In the genomic region with DNA sequence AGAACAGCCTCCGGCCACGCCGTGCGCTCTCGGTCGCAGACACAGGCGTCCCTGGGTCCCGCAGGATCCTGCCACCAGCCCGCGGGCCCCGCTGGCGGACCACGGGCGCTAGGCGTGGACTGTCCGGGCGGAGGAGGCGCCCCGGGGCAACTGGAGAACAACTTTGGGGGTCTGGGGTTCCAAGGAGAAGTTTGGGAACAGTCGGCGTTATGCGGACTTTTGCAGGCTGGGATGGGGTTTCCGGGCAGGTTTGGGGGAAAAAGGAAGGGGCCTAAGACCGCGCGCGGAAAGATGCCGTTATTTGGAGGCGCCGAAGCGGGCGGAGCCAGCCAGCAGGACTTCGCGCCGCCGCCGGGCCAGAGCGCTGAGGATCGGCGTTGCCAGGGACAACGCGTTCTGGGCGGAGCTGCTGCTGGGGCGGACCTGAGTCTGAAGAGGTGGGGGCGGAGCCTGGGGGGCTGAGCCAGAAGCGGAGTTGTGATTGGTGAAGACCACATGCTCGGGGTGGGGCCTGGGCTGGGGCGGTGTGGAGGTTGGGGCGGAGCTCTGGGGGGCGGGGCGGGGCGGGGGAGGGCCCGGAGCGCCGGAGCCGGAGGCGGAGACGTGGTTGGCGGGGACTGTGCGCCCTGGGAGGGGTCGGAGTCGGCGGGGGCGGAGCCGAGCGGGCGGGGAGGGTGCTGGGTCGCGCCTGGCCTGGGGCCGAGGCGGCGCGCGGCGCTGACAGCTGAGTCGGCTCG, we compare ENCODE assay signal across 1 cellular context.
A peak's percentile ranks its signal among the peaks of the same experiment; 100 is the strongest.
TF ChIP-seq lines count a peak whose summit lies in the region.

TSS of gene CYP46A1 (plus strand) at position 680 of the 737 bp plus-strand sequence. CDS start 120 bp downstream, outside the sequence.

TF ChIP-seq in H1, 55 proteins besides CTCF, POLR2A, EP300 and RAD21:
- no peak for TF ChIP-seq USF2 (IDR thresholded peaks at IDR 0.05; ENCODE audit: low read length)
- TF ChIP-seq PHF8 (conservative IDR thresholded peaks at IDR 0.05; ENCODE audit: low read depth, low read length) = peak; percentile 55
- TF ChIP-seq SIN3A (conservative IDR thresholded peaks at IDR 0.05 in 1 of 2, IDR thresholded peaks at IDR 0.05 in 1 of 2; ENCODE audit: low read depth in 1 of 2, low read length in 2 of 2) = peak; percentile 57 to 61; a peak in 1 of 4 replicates
- peak; percentile 46 for TF ChIP-seq TAF7 (optimal IDR thresholded peaks at IDR 0.05; ENCODE audit: borderline replicate concordance, low read depth, low read length)
- peak; percentile 67 for TF ChIP-seq KDM5A (IDR thresholded peaks at IDR 0.05; ENCODE audit: low read length)
- peak; percentile 96 for TF ChIP-seq KDM4A (IDR thresholded peaks at IDR 0.05; ENCODE audit: low read depth, low read length, severe bottlenecking)
- TF ChIP-seq HDAC2 (IDR thresholded peaks at IDR 0.05; ENCODE audit: borderline replicate concordance in 1 of 2, low read depth in 2 of 2, low read length in 2 of 2) = 0 out of 4 replicates have a peak, but pooled peaks of 1 of the 2 experiments have one; percentile 18
- TF ChIP-seq CHD2 (IDR thresholded peaks at IDR 0.05; ENCODE audit: low read length) = 0 out of 2 replicates have a peak, but pooled peaks have one; percentile 15
- TF ChIP-seq EGR1 (IDR thresholded peaks at IDR 0.05; ENCODE audit: borderline replicate concordance, low read depth, low read length) = 0 out of 2 replicates have a peak, but pooled peaks have one; percentile 5
- TF ChIP-seq TEAD4 (IDR thresholded peaks at IDR 0.05; ENCODE audit: low read depth, low read length) = no peak
- TF ChIP-seq YY1 (IDR thresholded peaks at IDR 0.05; ENCODE audit: low read depth, low read length) = no peak
- no peak for TF ChIP-seq CTBP2 (IDR thresholded peaks at IDR 0.05; ENCODE audit: borderline replicate concordance, insufficient read depth, insufficient read length, low read length)
- TF ChIP-seq SP1 (IDR thresholded peaks at IDR 0.05; ENCODE audit: low read depth, low read length) = peak; percentile 68; the same call in 1 of the 2 replicates
- peak; percentile 97 for TF ChIP-seq CREB1 (IDR thresholded peaks at IDR 0.05)
- TF ChIP-seq, protein P1, sequence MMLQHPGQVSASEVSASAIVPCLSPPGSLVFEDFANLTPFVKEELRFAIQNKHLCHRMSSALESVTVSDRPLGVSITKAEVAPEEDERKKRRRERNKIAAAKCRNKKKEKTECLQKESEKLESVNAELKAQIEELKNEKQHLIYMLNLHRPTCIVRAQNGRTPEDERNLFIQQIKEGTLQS (IDR thresholded peaks at IDR 0.05; ENCODE audit: insufficient read depth, low read depth, low read length) = peak; percentile 89
- no peak for TF ChIP-seq SIRT6 (IDR thresholded peaks at IDR 0.05; ENCODE audit: low read length)
- TF ChIP-seq RBBP5 (IDR thresholded peaks at IDR 0.05; ENCODE audit: borderline replicate concordance, low read depth, low read length) = peak; percentile 26; the same call in 1 of the 2 replicates
- peak; percentile 43; the same call in 1 of the 2 replicates for TF ChIP-seq TBP (IDR thresholded peaks at IDR 0.05; ENCODE audit: low read depth, low read length)
- 0 out of 2 replicates have a peak, but pooled peaks have one; percentile 15 for TF ChIP-seq SP4 (IDR thresholded peaks at IDR 0.05; ENCODE audit: low read length)
- peak; percentile 14; the same call in 1 of the 2 replicates for TF ChIP-seq TAF1 (IDR thresholded peaks at IDR 0.05; ENCODE audit: low read depth, low read length)
- peak; percentile 79 for TF ChIP-seq SRF (IDR thresholded peaks at IDR 0.05; ENCODE audit: low read depth, low read length)
- TF ChIP-seq SUZ12 (IDR thresholded peaks at IDR 0.05; ENCODE audit: low read length) = no peak
